Comparison of ENCODE assay signal across 1 cellular context in the genomic region with DNA sequence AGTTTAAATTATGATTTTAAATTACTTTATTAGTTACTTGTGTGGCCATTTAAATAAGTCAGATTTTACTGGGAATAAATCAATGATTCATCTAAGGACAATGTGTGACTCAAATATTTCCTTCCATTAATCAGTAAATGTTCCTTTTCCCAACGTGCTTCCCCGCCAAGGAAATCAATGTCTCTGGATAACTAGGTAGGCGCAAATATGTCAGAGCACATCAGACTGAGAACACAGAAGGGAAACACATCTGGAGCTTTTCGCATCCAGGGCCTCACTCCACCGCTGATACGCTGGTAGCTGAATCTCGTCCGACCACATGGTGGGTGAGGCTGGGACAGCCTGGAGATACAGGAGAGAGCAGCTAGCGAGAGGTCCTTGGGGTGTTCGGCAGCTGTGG.
TF ChIP-seq lines count a peak whose summit lies in the region.

No MANE protein-coding gene starts in this region.

TF ChIP-seq in H1, 55 proteins besides CTCF, POLR2A, EP300 and RAD21 (continued from another document):
- TF ChIP-seq, protein P1, sequence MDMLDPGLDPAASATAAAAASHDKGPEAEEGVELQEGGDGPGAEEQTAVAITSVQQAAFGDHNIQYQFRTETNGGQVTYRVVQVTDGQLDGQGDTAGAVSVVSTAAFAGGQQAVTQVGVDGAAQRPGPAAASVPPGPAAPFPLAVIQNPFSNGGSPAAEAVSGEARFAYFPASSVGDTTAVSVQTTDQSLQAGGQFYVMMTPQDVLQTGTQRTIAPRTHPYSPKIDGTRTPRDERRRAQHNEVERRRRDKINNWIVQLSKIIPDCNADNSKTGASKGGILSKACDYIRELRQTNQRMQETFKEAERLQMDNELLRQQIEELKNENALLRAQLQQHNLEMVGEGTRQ (IDR thresholded peaks at IDR 0.05; ENCODE audit: low read length), result no peak
- TF ChIP-seq CHD1 (IDR thresholded peaks at IDR 0.05; ENCODE audit: low read depth, low read length) (no peak), YY1 (IDR thresholded peaks at IDR 0.05; ENCODE audit: low read depth, low read length) (no peak), BCL11A (IDR thresholded peaks at IDR 0.05; ENCODE audit: low read depth in 2 of 2, low read length in 2 of 2) (no peak), BRCA1 (IDR thresholded peaks at IDR 0.05; ENCODE audit: low read depth, low read length) (no peak), SP4 (IDR thresholded peaks at IDR 0.05; ENCODE audit: low read length) (no peak), CREB1 (IDR thresholded peaks at IDR 0.05) (no peak), TAF7 (optimal IDR thresholded peaks at IDR 0.05; ENCODE audit: borderline replicate concordance, low read depth, low read length) (no peak), TCF12 (IDR thresholded peaks at IDR 0.05; ENCODE audit: low read depth, low read length) (no peak)
- TF ChIP-seq, protein P2, sequence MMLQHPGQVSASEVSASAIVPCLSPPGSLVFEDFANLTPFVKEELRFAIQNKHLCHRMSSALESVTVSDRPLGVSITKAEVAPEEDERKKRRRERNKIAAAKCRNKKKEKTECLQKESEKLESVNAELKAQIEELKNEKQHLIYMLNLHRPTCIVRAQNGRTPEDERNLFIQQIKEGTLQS (IDR thresholded peaks at IDR 0.05; ENCODE audit: insufficient read depth, low read depth, low read length), result no peak
